8 cellular contexts compared by ENCODE assay signal in the genomic region with DNA sequence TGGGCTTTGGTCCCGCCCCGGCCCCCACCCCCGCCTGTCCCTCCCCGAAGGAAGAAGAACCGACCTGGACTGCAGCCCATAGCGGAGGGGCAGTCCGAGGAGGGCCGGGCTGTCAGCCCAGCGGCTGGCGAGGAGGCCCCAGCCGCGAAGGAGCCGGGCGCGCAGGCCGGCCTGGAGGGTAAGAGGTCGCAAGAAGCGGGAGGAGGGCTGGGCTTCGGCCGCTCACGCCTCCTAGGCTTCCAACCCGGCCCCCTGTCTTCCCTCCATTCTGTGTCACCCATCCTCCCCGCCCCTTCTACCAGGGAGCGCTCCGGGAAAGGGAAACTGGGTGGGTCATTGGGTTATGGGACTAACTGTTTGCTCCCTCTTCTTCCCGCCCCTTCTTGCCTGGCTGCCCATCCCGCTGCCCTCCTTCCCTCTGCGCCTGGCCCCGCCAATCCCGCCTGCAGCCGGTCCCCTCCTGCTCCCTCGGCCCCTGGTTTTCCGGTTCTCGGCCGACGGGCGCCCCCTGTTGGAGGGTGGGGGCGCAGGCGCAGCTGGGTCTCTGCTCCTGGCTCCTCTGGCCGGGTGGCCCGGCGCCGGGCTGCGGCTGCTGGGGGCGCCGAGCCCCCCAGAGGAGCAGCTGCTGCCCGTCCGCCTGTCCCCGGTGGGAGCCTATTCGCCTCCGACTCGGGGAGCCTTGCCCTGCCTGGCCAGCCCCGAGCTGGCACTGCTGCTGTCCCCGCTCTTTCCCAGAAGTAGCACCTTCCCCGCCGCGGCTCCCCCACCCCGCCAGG. TPM values are rescaled to one million over a fixed set of nuclear protein-coding genes. Genes with fewer than 3 reads are reported as not detected.
DNase-seq lines count a peak whose midpoint lies in the region; ATAC-seq and TF ChIP-seq lines count a peak whose summit lies in the region.

No MANE protein-coding gene starts in this region.

- peak; percentile 94 for TF ChIP-seq CTCF in GM13976 (IDR thresholded peaks at IDR 0.05; ENCODE audit: borderline replicate concordance, control extremely low read depth, extremely low read depth, insufficient read depth, missing control alignments)
- TF ChIP-seq CTCF in WI38 (IDR thresholded peaks at IDR 0.05; ENCODE audit: low read depth, low read length) = peak; percentile 89
- peak; percentile 91 to 97 (median 96) for TF ChIP-seq CTCF in breast epithelium (IDR thresholded peaks at IDR 0.05)

- TF ChIP-seq POLR2A in breast epithelium (IDR thresholded peaks at IDR 0.05) = no peak

- H3K4me3 ChIP-seq in WI38 (ENCODE audit: low read depth, low read length) = peak overlapping the region; percentile 89
- H3K4me3 ChIP-seq in breast epithelium = peak overlapping the region; percentile 73 to 82 (median 79)
- peak overlapping the region; percentile 88 to 93 (median 92) for H3K4me3 ChIP-seq in skeletal muscle tissue (ENCODE audit: low read length in 3 of 3)

- ATAC-seq in HG03045 (IDR thresholded peaks at IDR 0.05; ENCODE audit: unreplicated experiment) = peak; percentile 43
- no peak for ATAC-seq in HG03196 (IDR thresholded peaks at IDR 0.05; ENCODE audit: unreplicated experiment)

- H3K27me3 ChIP-seq in breast epithelium (no peaks in the 10 kb centered on the region), skeletal muscle tissue (ENCODE audit: control insufficient read depth in 3 of 3, insufficient read depth in 3 of 3, low read length in 3 of 3) (no peaks in the 10 kb centered on the region)

- in situ Hi-C loops in GM13976 (cut with MboI; ENCODE audit: low sequenced_read_pairs, unreplicated experiment) = no loop called here

- H3K36me3 ChIP-seq in breast epithelium = no peaks in the 10 kb centered on the region
- H3K36me3 ChIP-seq in skeletal muscle tissue (ENCODE audit: control insufficient read depth in 3 of 3, insufficient read depth in 3 of 3, low read length in 3 of 3) = peaks cover 6 to 14% (median 9%) of the 10 kb centered on the region in 3 donors

- H3K9ac ChIP-seq in skeletal muscle tissue (ENCODE audit: low read depth in 1 of 3, low read length in 3 of 3) = peak overlapping the region; percentile 51 to 87 (median 86)

- peaks cover 5 to 9% of the 10 kb centered on the region in 2 donors for H3K4me1 ChIP-seq in breast epithelium
- H3K4me1 ChIP-seq in skeletal muscle tissue (ENCODE audit: control insufficient read depth in 3 of 3, insufficient read depth in 3 of 3, low read length in 3 of 3) = peaks cover 32 to 51% (median 35%) of the 10 kb centered on the region in 3 donors

- peak; percentile 90 for DNase-seq in GM13976 (ENCODE audit: low spot score)
- DNase-seq in NCI-H2171 treated with DMSO at 0.1 percent for 48 hours (lab: John Stamatoyannopoulos, UW) = peak; percentile 70
- DNase-seq in breast epithelium (ENCODE audit: low spot score in 2 of 2) = peak; percentile 83 to 89
- peak; percentile 91 for DNase-seq in iPS-NIHi11 (ENCODE audit: low spot score)

- no peaks in the 10 kb centered on the region for H3K9me3 ChIP-seq in breast epithelium
- no peaks in the 10 kb centered on the region for H3K9me3 ChIP-seq in skeletal muscle tissue (ENCODE audit: control insufficient read depth in 3 of 3, low read length in 3 of 3)

- intact Hi-C loops in breast epithelium (cut with DNase I; ENCODE audit: low total_unique reads) = loop anchor here (5.0 kb wide), 1 partner anchor 71 kb away; no protein-coding TSS in a partner anchor

- H3K27ac ChIP-seq in breast epithelium (peak overlapping the region; percentile 90 to 97), skeletal muscle tissue (ENCODE audit: low read depth, low read length) (peak overlapping the region; percentile 89)

RNA-seq across cellular contexts. Expression of a gene that starts 2.4 kb away (rescaled TPM):
- 10 to 100 TPM; 14.1 to 22.4 (median 14.4) TPM for total RNA-seq in breast epithelium
- 9.4 TPM for total RNA-seq in skeletal muscle tissue

RNA-seq across cellular contexts. Expression of a gene that starts 14.5 kb away (rescaled TPM):
- total RNA-seq in breast epithelium (100 to 1,000 TPM in 1 of 3 donors, 10 to 100 TPM in 2; 84.2 to 102 (median 93.1) TPM), skeletal muscle tissue (69.4 TPM)

RNA-seq across cellular contexts. Expression of a gene that starts 21.9 kb away (rescaled TPM):
- total RNA-seq in breast epithelium (under 1 TPM in 1 of 3 donors, not detected in 2; 0.33 TPM), skeletal muscle tissue (not detected)

RNA-seq across cellular contexts. Expression of a gene that starts 45.9 kb away (rescaled TPM):
- total RNA-seq in breast epithelium (1 to 10 TPM; 1.3 to 2.3 (median 2.3) TPM), skeletal muscle tissue (1.0 TPM)

RNA-seq across cellular contexts. Expression of a gene that starts 49.8 kb away (rescaled TPM):
- total RNA-seq in breast epithelium (10 to 100 TPM; 29.1 to 53.4 (median 48.7) TPM), skeletal muscle tissue (23.5 TPM)
